ENCODE assay signal across 1 cellular context in genomic region chr9:109411818-109412352, GRCh38.
TF ChIP-seq lines count a peak whose summit lies in the region.

No MANE protein-coding gene starts in this region.

TF ChIP-seq in H1, 55 proteins besides CTCF, POLR2A, EP300 and RAD21 (continued from another document):
- TF ChIP-seq CEBPB (IDR thresholded peaks at IDR 0.05; ENCODE audit: low read depth, low read length): no peak
